8 cellular contexts compared by ENCODE assay signal in genomic region chr1:85464497-85465098, GRCh38. TPM values are rescaled to one million over a fixed set of nuclear protein-coding genes. Genes with fewer than 3 reads are reported as not detected.
DNase-seq lines count a peak whose midpoint lies in the region; ATAC-seq and TF ChIP-seq lines count a peak whose summit lies in the region.

No MANE protein-coding gene starts in this region.

- no peak for TF ChIP-seq CTCF in KMS-11 (conservative IDR thresholded peaks at IDR 0.05; ENCODE audit: low read depth, low read length)
- no peak for TF ChIP-seq CTCF in left lung (IDR thresholded peaks at IDR 0.05)

- intact Hi-C loops in left lung (cut with DNase I) = no loop called here

- peak; percentile 69 for ATAC-seq in GM21528 (IDR thresholded peaks at IDR 0.05; ENCODE audit: low FRiP score, unreplicated experiment)
- ATAC-seq in left lung = peak; percentile 85

- peak overlapping the region; percentile 42; the same call in 1 of the 2 replicates for H3K4me2 ChIP-seq in KMS-11

- H3K79me2 ChIP-seq in KMS-11 (ENCODE audit: insufficient read depth, low read depth) = no peaks in the 10 kb centered on the region

- no peaks in the 10 kb centered on the region for H4K20me1 ChIP-seq in KMS-11 (ENCODE audit: insufficient read depth)

- no peaks in the 10 kb centered on the region for H3K9me3 ChIP-seq in left lung

- H3K4me3 ChIP-seq in KMS-11 (IDR thresholded peaks at IDR 0.05; ENCODE audit: insufficient read depth, low read depth, low read length) = no peak overlapping the region
- H3K4me3 ChIP-seq in left lung = peak overlapping the region; percentile 58 to 68

- H3K36me3 ChIP-seq in KMS-11 (ENCODE audit: insufficient read depth) = no peaks in the 10 kb centered on the region
- no peaks in the 10 kb centered on the region for H3K36me3 ChIP-seq in left lung

- H3K27me3 ChIP-seq in KMS-11 (ENCODE audit: insufficient read depth, low read depth) (no peaks in the 10 kb centered on the region), left lung (peaks cover 0 to 28% of the 10 kb centered on the region in 2 donors)

- DNase-seq in Daoy (ENCODE audit: low read depth) (peak; percentile 95), SW 1271 (lab: John Stamatoyannopoulos, UW) (peak; percentile 25 to 69), dermis blood vessel endothelial cell (peak; percentile 95), left lung (peak; percentile 70 to 91), NK-92 (lab: John Stamatoyannopoulos, UW; ENCODE audit: unreplicated experiment) (no peak)
- peak; percentile 10 for DNase-seq in stimulated activated CD4-positive, alpha-beta T cell treated with anti-CD3 and anti-CD28 coated beads, Interleukin-4, amount 100 ng/mL, for 24 hours

- H3K27ac ChIP-seq in KMS-11 = no peak overlapping the region
- peak overlapping the region; percentile 80 to 82 for H3K27ac ChIP-seq in left lung

- H3K4me1 ChIP-seq in KMS-11 (ENCODE audit: low read depth, poor library complexity, severe bottlenecking) (no peaks in the 10 kb centered on the region), left lung (peaks cover 5 to 23% of the 10 kb centered on the region in 2 donors)

- peak overlapping the region; percentile 78 for H2AFZ ChIP-seq in KMS-11 (ENCODE audit: low read depth)

- H3K9ac ChIP-seq in KMS-11 = peak overlapping the region; percentile 30; the same call in 1 of the 2 replicates

RNA-seq across cellular contexts. Expression of gene DDAH1, which starts 0.4 kb away (rescaled TPM):
- 56.3 and 63.0 TPM in 2 replicates for total RNA-seq in Daoy (2014; rRNA removed; shearing (Covaris generic))
- total RNA-seq in dermis blood vessel endothelial cell (46.6 and 62.0 TPM in 2 replicates), left lung (100 to 1,000 TPM in 1 of 2 donors, 10 to 100 TPM in 1; 71.5 to 121 TPM)
